Comparison of ENCODE assay signal across 16 cellular contexts in genomic region chr2:11074246-11074820, GRCh38.
A peak's percentile ranks its signal among the peaks of the same experiment; 100 is the strongest.
DNase-seq lines count a peak whose midpoint lies in the region; ATAC-seq and TF ChIP-seq lines count a peak whose summit lies in the region.
"Had no signal": no experiment of that assay in that cellular context is flagged by ENCODE, and none has a peak within 500 bp of the region (broad histone marks: within the 10 kb centered on the region; RNA-seq: fewer than 3 reads in every experiment).

No MANE protein-coding gene starts in this region.

- H2AFZ ChIP-seq in PC-3 (ENCODE audit: low read length), result peak overlapping the region; percentile 54
- H2AFZ ChIP-seq in hepatocyte, result no peak overlapping the region

- H3K9ac ChIP-seq in PC-3 (ENCODE audit: low read length), result no peak overlapping the region
- H3K9ac ChIP-seq: KMS-11 had no signal

- no peaks in the 10 kb centered on the region for H3K9me2 ChIP-seq in PC-3 (replicated peaks; ENCODE audit: low read length)
- no peaks in the 10 kb centered on the region for H3K9me2 ChIP-seq in hepatocyte (replicated peaks; ENCODE audit: insufficient read depth)

- H3K9me3 ChIP-seq in PC-3 (ENCODE audit: low read length) (no peaks in the 10 kb centered on the region), hepatocyte (ENCODE audit: low read depth) (no peaks in the 10 kb centered on the region), uterus (no peaks in the 10 kb centered on the region)
- H3K9me3 ChIP-seq: BE2C, SJCRH30 had no signal

- H3K4me2 ChIP-seq in PC-3 (ENCODE audit: low read length) (no peak overlapping the region), hepatocyte (no peak overlapping the region)
- H3K4me2 ChIP-seq: KMS-11 had no signal

- H3K4me3 ChIP-seq in PC-3 (ENCODE audit: low read length) (no peak overlapping the region), hepatocyte (no peak overlapping the region), uterus (no peak overlapping the region)
- H3K4me3 ChIP-seq: SJCRH30 had no signal

- H3K4me1 Mint-ChIP-seq in activated CD8-positive, alpha-beta memory T cell treated with anti-CD3 and anti-CD28 coated beads, Interleukin-2, amount 10 ng/mL, durations not matched to agents 7 days and 5 days, result peaks cover 13% of the 10 kb centered on the region
- no peaks in the 10 kb centered on the region for H3K4me1 Mint-ChIP-seq in stimulated activated memory B cell treated with anti-CD40 and anti-IgM and Interleukin-4, amounts not matched to agents 10 μg/mL and 1 μg/mL and 100 μg/mL, for 72 hours

- no peaks in the 10 kb centered on the region for H3F3A ChIP-seq in PC-3 (ENCODE audit: low read length, unreplicated experiment)

- H3K27ac ChIP-seq in PC-3 (ENCODE audit: low read length) (no peak overlapping the region), hepatocyte (peak overlapping the region; percentile 68), uterus (no peak overlapping the region)
- H3K27ac ChIP-seq: KMS-11, SJCRH30 had no signal

- 92% methylated on average over 13 of the region's 13 CpGs for WGBS in hepatocyte (ENCODE audit: low lambda C conversion rate, missing lambda C conversion rate)

- no peak for ATAC-seq in activated CD8-positive, alpha-beta memory T cell treated with anti-CD3 and anti-CD28 coated beads, Interleukin-2, amount 10 ng/mL, durations not matched to agents 7 days and 5 days
- ATAC-seq in PC-3, result no peak
- ATAC-seq in stimulated activated memory B cell treated with anti-CD40 and anti-IgM and Interleukin-4, amounts not matched to agents 10 μg/mL and 1 μg/mL and 100 μg/mL, for 72 hours, result peak; percentile 31

- CTCF ChIA-PET in activated CD8-positive, alpha-beta memory T cell treated with anti-CD3 and anti-CD28 coated beads, Interleukin-2, amount 10 ng/mL, durations not matched to agents 7 days and 5 days (lab: Charles Lee), result no interaction called here
- CTCF ChIA-PET in PC-3 (lab: Charles Lee), result no interaction called here

- POLR2A ChIA-PET in PC-3 (lab: Charles Lee; ENCODE audit: unreplicated experiment), result no interaction called here

- H4K20me1 ChIP-seq in PC-3 (ENCODE audit: low read length) (no peaks in the 10 kb centered on the region), hepatocyte (ENCODE audit: insufficient read depth, poor library complexity, severe bottlenecking) (no peaks in the 10 kb centered on the region)

- TF ChIP-seq POLR2A in uterus (IDR thresholded peaks at IDR 0.05), result no peak

- H3K27me3 ChIP-seq in PC-3 (ENCODE audit: low read length) (no peaks in the 10 kb centered on the region), hepatocyte (no peaks in the 10 kb centered on the region), uterus (no peaks in the 10 kb centered on the region)
- H3K27me3 ChIP-seq: BE2C had no signal

- TF ChIP-seq CTCF in PC-3 (conservative IDR thresholded peaks at IDR 0.05; ENCODE audit: low read depth, low read length) (no peak), hepatocyte (IDR thresholded peaks at IDR 0.05; ENCODE audit: poor library complexity) (no peak), uterus (IDR thresholded peaks at IDR 0.05) (no peak)

- H3K4me1 ChIP-seq in PC-3 (ENCODE audit: insufficient read depth, low read length) (peaks cover 26% of the 10 kb centered on the region), hepatocyte (ENCODE audit: insufficient read depth) (peaks cover 11% of the 10 kb centered on the region), uterus (no peaks in the 10 kb centered on the region)
- H3K4me1 ChIP-seq: SJCRH30 had no signal

- H3K27me3 Mint-ChIP-seq in activated CD8-positive, alpha-beta memory T cell treated with anti-CD3 and anti-CD28 coated beads, Interleukin-2, amount 10 ng/mL, durations not matched to agents 7 days and 5 days, result peaks cover 34% of the 10 kb centered on the region
- H3K27me3 Mint-ChIP-seq in stimulated activated memory B cell treated with anti-CD40 and anti-IgM and Interleukin-4, amounts not matched to agents 10 μg/mL and 1 μg/mL and 100 μg/mL, for 72 hours, result peaks cover 59% of the 10 kb centered on the region

- H3K27ac Mint-ChIP-seq in activated CD8-positive, alpha-beta memory T cell treated with anti-CD3 and anti-CD28 coated beads, Interleukin-2, amount 10 ng/mL, durations not matched to agents 7 days and 5 days, result no peak overlapping the region
- H3K27ac Mint-ChIP-seq in stimulated activated memory B cell treated with anti-CD40 and anti-IgM and Interleukin-4, amounts not matched to agents 10 μg/mL and 1 μg/mL and 100 μg/mL, for 72 hours, result no peak overlapping the region
- H3K27ac Mint-ChIP-seq: CD4-positive, alpha-beta memory T cell had no signal

- no peaks in the 10 kb centered on the region for H3K36me3 Mint-ChIP-seq in activated CD8-positive, alpha-beta memory T cell treated with anti-CD3 and anti-CD28 coated beads, Interleukin-2, amount 10 ng/mL, durations not matched to agents 7 days and 5 days
- H3K36me3 Mint-ChIP-seq in stimulated activated memory B cell treated with anti-CD40 and anti-IgM and Interleukin-4, amounts not matched to agents 10 μg/mL and 1 μg/mL and 100 μg/mL, for 72 hours, result no peaks in the 10 kb centered on the region
- H3K36me3 Mint-ChIP-seq: CD4-positive, alpha-beta memory T cell had no signal

- no peaks in the 10 kb centered on the region for H3K9me3 Mint-ChIP-seq in activated CD8-positive, alpha-beta memory T cell treated with anti-CD3 and anti-CD28 coated beads, Interleukin-2, amount 10 ng/mL, durations not matched to agents 7 days and 5 days (ENCODE audit: low read depth)
- H3K9me3 Mint-ChIP-seq in stimulated activated memory B cell treated with anti-CD40 and anti-IgM and Interleukin-4, amounts not matched to agents 10 μg/mL and 1 μg/mL and 100 μg/mL, for 72 hours, result peaks cover 7% of the 10 kb centered on the region

- no peak overlapping the region for H3K4me3 Mint-ChIP-seq in activated CD8-positive, alpha-beta memory T cell treated with anti-CD3 and anti-CD28 coated beads, Interleukin-2, amount 10 ng/mL, durations not matched to agents 7 days and 5 days
- H3K4me3 Mint-ChIP-seq in stimulated activated memory B cell treated with anti-CD40 and anti-IgM and Interleukin-4, amounts not matched to agents 10 μg/mL and 1 μg/mL and 100 μg/mL, for 72 hours, result no peak overlapping the region
- H3K4me3 Mint-ChIP-seq: CD4-positive, alpha-beta memory T cell had no signal

- intact Hi-C loops in PC-3 (cut with micrococcal nuclease), result no loop called here
- intact Hi-C loops in uterus (cut with DNase I; ENCODE audit: low total_unique reads), result no loop called here

- BruUV-seq in PC-3 (replicated peaks; lab: Mats Ljungman, UMichigan), result no TSS peak

- DNase-seq in activated CD8-positive, alpha-beta memory T cell treated with anti-CD3 and anti-CD28 coated beads for 24 hours, result peak; percentile 37
- no peak for DNase-seq in activated CD8-positive, alpha-beta memory T cell treated with anti-CD3 and anti-CD28 coated beads, Interleukin-2, amount 10 ng/mL, durations not matched to agents 7 days and 5 days
- DNase-seq in PC-3 (no peak), hepatocyte (ENCODE audit: low spot score) (no peak), uterus (no peak), SW480 (ENCODE audit: low spot score) (no peak)
- DNase-seq: BE2C; CD4-positive, alpha-beta memory T cell; DND-41; NCI-H1092 treated with DMSO at 0.1 percent for 48 hours; NCI-H187; NCI-H446 treated with DMSO at 0.1 percent for 48 hours; RPMI8226; SJCRH30 had no signal

- H3K36me3 ChIP-seq in PC-3 (ENCODE audit: low read depth, low read length), result no peaks in the 10 kb centered on the region
- H3K36me3 ChIP-seq in hepatocyte (replicated peaks; ENCODE audit: insufficient read depth, low read depth), result no peaks in the 10 kb centered on the region
- H3K36me3 ChIP-seq in uterus, result no peaks in the 10 kb centered on the region
- H3K36me3 ChIP-seq: BE2C, SJCRH30 had no signal

- H3K79me2 ChIP-seq in PC-3 (ENCODE audit: low read length), result no peaks in the 10 kb centered on the region
- H3K79me2 ChIP-seq in hepatocyte, result no peaks in the 10 kb centered on the region
